8 cellular contexts compared by ENCODE assay signal in genomic region chr6:52551483-52552277, GRCh38. TPM values are rescaled to one million over a fixed set of nuclear protein-coding genes. Genes with fewer than 3 reads are reported as not detected.
DNase-seq lines count a peak whose midpoint lies in the region; ATAC-seq, FAIRE-seq and TF ChIP-seq lines count a peak whose summit lies in the region.

No MANE protein-coding gene starts in this region.

- SMC1A ChIA-PET in GM12878 (lab: Charles Lee; ENCODE audit: uncharacterized antibody, unreplicated experiment) = interaction anchor here (1.3 to 1.4 kb wide), 3 partner anchors 23 to 132 kb away, joined by 4 read pairs; no protein-coding TSS in a partner anchor

- FAIRE-seq in GM12878 (lab: Jason Lieb, UNC) = no peak

- peaks cover 35% of the 10 kb centered on the region for H3K4me1 Mint-ChIP-seq in Caco-2 (ENCODE audit: low read depth, unreplicated experiment)

- CTCF ChIA-PET in Caco-2 (lab: Charles Lee) (interaction anchor here (1.0 kb wide), 1 partner anchor 46 kb away, joined by 4 read pairs; no protein-coding TSS in a partner anchor), GM12878 (lab: Yijun Ruan, JAX) (interaction anchor here (0.9 to 1.4 kb wide), 3 partner anchors 9 to 44 kb away, joined by 3 to 5 read pairs (median 3); no protein-coding TSS in a partner anchor)

- H3K4me3 ChIP-seq in Caco-2 (ENCODE audit: low read depth, low read length) (no peak overlapping the region), GM12878 (no peak overlapping the region)

- DNase-seq in Caco-2 = no peak
- peak; percentile 83 to 92 for DNase-seq in NCI-H2081 (lab: John Stamatoyannopoulos, UW)
- no peak for DNase-seq in GM12878 (ENCODE audit: low read depth, low spot score)
- DNase-seq in iris pigment epithelial cell (ENCODE audit: low read depth) = peak; percentile 78
- DNase-seq in substantia nigra (lab: John Stamatoyannopoulos, UW) = peak in 22 of 49 donors; percentile 3 to 57 (median 18)

- no peaks in the 10 kb centered on the region for H3K36me3 ChIP-seq in Caco-2 (ENCODE audit: control insufficient read depth, insufficient read depth, low read length)
- H3K36me3 ChIP-seq in GM12878 (ENCODE audit: control insufficient read depth in 2 of 2, insufficient read depth in 2 of 2, low read length in 1 of 2) = no peaks in the 10 kb centered on the region; a peak in 1 of 4 replicates

- H3K9ac ChIP-seq in GM12878 (ENCODE audit: control insufficient read depth, insufficient read depth, low read length) = no peak overlapping the region

- ATAC-seq in GM12878 = no peak
- no peak for ATAC-seq in HG03442 (IDR thresholded peaks at IDR 0.05; ENCODE audit: unreplicated experiment)
- ATAC-seq in HG02981 (IDR thresholded peaks at IDR 0.05; ENCODE audit: unreplicated experiment) = no peak
- ATAC-seq in HG03175 (IDR thresholded peaks at IDR 0.05; ENCODE audit: unreplicated experiment) = no peak

- H2AFZ ChIP-seq in GM12878 (ENCODE audit: control insufficient read depth, low read depth, low read length) = no peak overlapping the region; the same call in 1 of the 2 replicates

- no peak for TF ChIP-seq POLR2A in GM12878 (IDR thresholded peaks at IDR 0.05; ENCODE audit: low read depth, low read length)

- TF ChIP-seq EP300 in GM12878 (IDR thresholded peaks at IDR 0.05; ENCODE audit: borderline replicate concordance in 1 of 2, control insufficient read depth in 1 of 2, low read depth in 2 of 2, low read length in 2 of 2) = no peak

- no peaks in the 10 kb centered on the region for H3K36me3 Mint-ChIP-seq in Caco-2 (ENCODE audit: insufficient read depth, unreplicated experiment)

- H3K79me2 ChIP-seq in GM12878 (ENCODE audit: control insufficient read depth, insufficient read depth, low read length) = peaks cover 20% of the 10 kb centered on the region

- no peaks in the 10 kb centered on the region for H4K20me1 ChIP-seq in GM12878 (ENCODE audit: control insufficient read depth, insufficient read depth)

- WGBS in GM12878 (ENCODE audit: insufficient coverage, insufficient replicate concordance, low lambda C conversion rate, missing lambda C conversion rate) = 69% methylated on average over 13 of the region's 13 CpGs

- TF ChIP-seq RAD21 in GM12878 (IDR thresholded peaks at IDR 0.05; ENCODE audit: insufficient read depth, low read depth, low read length) = no peak

- H3K27me3 ChIP-seq in Caco-2 (replicated peaks; ENCODE audit: control insufficient read depth, insufficient read depth, low read length) (no peaks in the 10 kb centered on the region), GM12878 (replicated peaks in 1 of 2; ENCODE audit: control insufficient read depth in 2 of 2, insufficient read depth in 2 of 2, low read length in 1 of 2) (no peaks in the 10 kb centered on the region)

- H3K4me2 ChIP-seq in GM12878 (ENCODE audit: control insufficient read depth, insufficient read depth) = peak overlapping the region; percentile 17

- H3K27ac ChIP-seq in GM12878 (ENCODE audit: control insufficient read depth, insufficient read depth) = peak overlapping the region; percentile 38
- peak overlapping the region; percentile 26 for H3K27ac ChIP-seq in substantia nigra (ENCODE audit: low read depth, low read length, poor library complexity, severe bottlenecking)

- in situ Hi-C loops in GM12878 (cut with MboI) = no loop called here

- H3K9me3 ChIP-seq in Caco-2 = no peaks in the 10 kb centered on the region
- H3K9me3 ChIP-seq in GM12878 (replicated peaks; ENCODE audit: control insufficient read depth, insufficient read depth, low read length) = no peaks in the 10 kb centered on the region

- TF ChIP-seq CTCF in Caco-2 (IDR thresholded peaks at IDR 0.05; ENCODE audit: insufficient read depth in 1 of 2, low read depth in 1 of 2, low read length in 1 of 2, severe bottlenecking in 1 of 2, unreplicated experiment in 1 of 2) (no peak), GM12878 (IDR thresholded peaks at IDR 0.05 in 2 of 3, conservative IDR thresholded peaks at IDR 0.05 in 1 of 3; ENCODE audit: control insufficient read depth in 2 of 3, extremely low read depth in 1 of 3, insufficient read depth in 1 of 3, low read depth in 3 of 3, low read length in 3 of 3) (no peak)

- intact Hi-C loops in Caco-2 (cut with micrococcal nuclease; ENCODE audit: unreplicated experiment) = no loop called here
- intact Hi-C loops in GM12878 (cut with micrococcal nuclease; ENCODE audit: unreplicated experiment) = no loop called here

- BruUV-seq in Caco-2 (replicated peaks; lab: Mats Ljungman, UMichigan) (no TSS peak), GM12878 (replicated peaks; lab: Mats Ljungman, UMichigan) (no TSS peak)

- peak overlapping the region; percentile 49 for H3K27ac Mint-ChIP-seq in Caco-2 (ENCODE audit: unreplicated experiment)

- POLR2A ChIA-PET in Caco-2 (lab: Charles Lee) (no interaction called here), GM12878 (lab: Charles Lee) (no interaction called here)

- H3K4me1 ChIP-seq in Caco-2 (peaks cover 30% of the 10 kb centered on the region), GM12878 (ENCODE audit: control insufficient read depth, insufficient read depth, low read length) (peaks cover 29% of the 10 kb centered on the region)

- H3K27me3 Mint-ChIP-seq in Caco-2 (ENCODE audit: insufficient read depth, unreplicated experiment) = no peaks in the 10 kb centered on the region

- no peaks in the 10 kb centered on the region for H3K9me3 Mint-ChIP-seq in Caco-2 (ENCODE audit: unreplicated experiment)

- RAD21 ChIA-PET in GM12878 (lab: Charles Lee; ENCODE audit: unreplicated experiment) = interaction anchor here (1.3 to 1.4 kb wide), 2 partner anchors 16 to 56 kb away, joined by 4 read pairs; no protein-coding TSS in a partner anchor

- H3K4me3 Mint-ChIP-seq in Caco-2 (ENCODE audit: unreplicated experiment) = no peak overlapping the region

TF ChIP-seq in GM12878, 131 proteins besides CTCF, POLR2A, EP300 and RAD21 (continues in another document):
- TF ChIP-seq NBN (IDR thresholded peaks at IDR 0.05) = no peak
- no peak for TF ChIP-seq SKIL (IDR thresholded peaks at IDR 0.05; ENCODE audit: low read depth, poor library complexity, severe bottlenecking)
- TF ChIP-seq USF1 (IDR thresholded peaks at IDR 0.05; ENCODE audit: borderline replicate concordance, extremely low read length, insufficient read depth, low read depth, low read length) = no peak
- TF ChIP-seq NFYA (IDR thresholded peaks at IDR 0.05; ENCODE audit: borderline replicate concordance, low read depth, low read length) = no peak
- TF ChIP-seq SREBF2 (IDR thresholded peaks at IDR 0.05; ENCODE audit: low read length) = no peak
- TF ChIP-seq RAD51 (IDR thresholded peaks at IDR 0.05) = no peak
- TF ChIP-seq HDGF (IDR thresholded peaks at IDR 0.05) = no peak
- no peak for TF ChIP-seq CHD2 (IDR thresholded peaks at IDR 0.05; ENCODE audit: borderline replicate concordance, low read depth, low read length)
- TF ChIP-seq ETV6 (conservative IDR thresholded peaks at IDR 0.05 in 1 of 2, IDR thresholded peaks at IDR 0.05 in 1 of 2; ENCODE audit: borderline replicate concordance in 1 of 2, low read depth in 1 of 2) = no peak
- TF ChIP-seq MYC (IDR thresholded peaks at IDR 0.05; ENCODE audit: insufficient read depth, insufficient read length, insufficient replicate concordance, low read length, severe bottlenecking) = no peak
- TF ChIP-seq NR2F1 (conservative IDR thresholded peaks at IDR 0.05) = no peak
- no peak for TF ChIP-seq RB1 (IDR thresholded peaks at IDR 0.05; ENCODE audit: borderline replicate concordance)
- no peak for TF ChIP-seq TBL1XR1 (IDR thresholded peaks at IDR 0.05; ENCODE audit: low read depth, low read length)

RNA-seq across cellular contexts. Expression of gene TRAM2, which starts 25.2 kb away (rescaled TPM):
- 63.8 and 71.6 TPM in 2 replicates for total RNA-seq in Caco-2 (2022)
- total RNA-seq in GM12878 (2013; cell fraction: nucleolus; rRNA removed) = 9.5 and 10.9 TPM in 2 replicates
- 10.9 and 11.0 TPM in 2 replicates for total RNA-seq in GM12878 (2014; rRNA removed)
- total RNA-seq in GM12878 (2014; rRNA removed; fragmentation: Illumina TruSeq; extraction: Trizol) = 7.9 and 8.2 TPM in 2 replicates
- total RNA-seq in GM12878 (2021) = 12.5 and 13.2 TPM in 2 replicates
- polyA plus RNA-seq in GM12878 (2011; ENCODE audit: low read depth) = 4.4 TPM
- 4.8 and 6.8 TPM in 2 replicates for polyA plus RNA-seq in GM12878 (2011; rRNA removed)
- 6.9 and 7.2 TPM in 2 replicates for polyA plus RNA-seq in GM12878 (2011; cell fraction: cytosol; rRNA removed)
- 12.2 and 13.7 TPM in 2 replicates for polyA plus RNA-seq in GM12878 (2011; cell fraction: nucleus; rRNA removed)
- 5.6 and 6.1 TPM in 2 replicates for polyA plus RNA-seq in GM12878 (2012)
- 12.4 and 13.9 TPM in 2 replicates for polyA plus RNA-seq in GM12878 (2014; fragmentation: Illumina TruSeq; extraction: Trizol)
- 1 to 10 TPM; 2.5 TPM for polyA plus RNA-seq in GM12878 (2014; fragmentation: Nextera tagmentation; extraction: Ambion mirVana)
- 10.5 and 11.1 TPM in 2 replicates for polyA plus RNA-seq in GM12878 (2014; rRNA removed)
- 10 to 100 TPM; 13.9 to 15.0 TPM for polyA plus RNA-seq in GM12878 (2016; fragmentation: Nextera tagmentation; extraction: Ambion mirVana)
- polyA minus RNA-seq in GM12878 (2011; rRNA and poly(A)+ RNA removed) = 5.0 and 5.9 TPM in 2 replicates
- polyA minus RNA-seq in GM12878 (2011; cell fraction: cytosol; rRNA and poly(A)+ RNA removed) = 1.9 and 3.6 TPM in 2 replicates
- 3.1 and 5.9 TPM in 2 replicates for polyA minus RNA-seq in GM12878 (2011; cell fraction: nucleus; rRNA and poly(A)+ RNA removed)

Comparison
In these comparisons a context has a peak if more than half of its experiments do, and no peak if none do; other contexts are left out.
1. DNase-seq: peak in NCI-H2081 (2 of 2) and iris pigment epithelial cell (single experiment); none in Caco-2 (0 of 2) and GM12878 (single experiment).